ENCODE assay signal across 8 cellular contexts in the genomic region with DNA sequence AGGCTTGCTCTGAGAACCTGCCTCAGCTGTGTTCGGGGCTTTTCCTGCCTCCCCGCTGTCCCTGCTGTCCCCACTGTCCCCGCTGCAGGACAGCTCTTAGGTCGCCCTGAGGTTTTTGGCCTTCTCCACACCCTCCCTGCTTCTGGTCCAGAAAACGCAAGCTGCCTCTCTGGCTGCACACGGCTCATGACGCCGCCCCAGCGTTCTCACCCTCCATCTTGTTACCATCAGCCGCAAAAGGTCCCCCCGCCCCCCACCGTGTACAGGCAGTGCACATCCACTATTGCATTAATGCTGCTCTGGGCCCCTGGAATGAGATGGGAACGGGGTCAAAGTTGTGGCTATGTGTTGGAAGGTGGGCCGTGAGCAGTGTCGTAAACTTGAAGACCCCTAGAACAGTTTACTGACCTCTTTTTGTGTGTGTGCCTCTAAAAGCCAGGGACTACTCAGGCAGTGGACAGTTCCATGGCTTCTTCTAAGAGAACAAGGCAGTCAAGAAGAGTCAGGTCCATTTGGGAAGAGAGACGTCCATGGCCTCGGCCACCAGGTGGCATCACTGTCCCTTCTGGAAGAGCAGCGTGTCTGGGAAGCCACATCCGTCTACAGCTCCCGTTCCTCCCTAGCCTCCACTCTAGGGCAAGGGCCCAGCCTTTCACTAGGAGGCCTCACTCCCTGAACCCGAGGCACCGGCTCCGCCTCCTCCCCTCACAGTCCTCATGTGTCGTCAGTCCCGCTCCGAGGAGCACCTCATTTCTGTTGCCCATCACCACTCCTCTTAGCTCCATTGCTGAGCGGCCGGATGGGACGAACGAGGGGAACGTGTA. TPM values are rescaled to one million over a fixed set of nuclear protein-coding genes. Genes with fewer than 3 reads are reported as not detected.
DNase-seq lines count a peak whose midpoint lies in the region; ATAC-seq and TF ChIP-seq lines count a peak whose summit lies in the region.

No MANE protein-coding gene starts in this region.

- H3K27me3 ChIP-seq in CD4-positive, alpha-beta memory T cell (ENCODE audit: insufficient read depth, low read length) = no peaks in the 10 kb centered on the region
- no peaks in the 10 kb centered on the region for H3K27me3 ChIP-seq in H7 (ENCODE audit: control insufficient read depth, insufficient read depth, low read length)

- H3K9me3 ChIP-seq in CD4-positive, alpha-beta memory T cell (ENCODE audit: control insufficient read depth in 1 of 2, low read length in 2 of 2) = no peaks in the 10 kb centered on the region

- H3K36me3 ChIP-seq in CD4-positive, alpha-beta memory T cell (ENCODE audit: insufficient read depth, low read length) = no peaks in the 10 kb centered on the region
- H3K36me3 ChIP-seq in H7 (replicated peaks; ENCODE audit: control insufficient read depth, insufficient read depth, low read length) = no peaks in the 10 kb centered on the region

- intact Hi-C loops in CD4-positive, alpha-beta memory T cell (cut with micrococcal nuclease) = loop anchor here (1.0 kb wide), 2 partner anchors 136 to 495 kb away; no protein-coding TSS in a partner anchor

- H3K27ac ChIP-seq in CD4-positive, alpha-beta memory T cell (ENCODE audit: low read depth, low read length) = no peak overlapping the region
- H3K27ac ChIP-seq in VCaP = peak overlapping the region; percentile 24; the same call in 1 of the 2 replicates

- H3K27ac Mint-ChIP-seq in CD4-positive, alpha-beta memory T cell = no peak overlapping the region

- no peak for ATAC-seq in GM21515 (IDR thresholded peaks at IDR 0.05; ENCODE audit: unreplicated experiment)

- no peak overlapping the region for H3K4me3 ChIP-seq in CD4-positive, alpha-beta memory T cell (ENCODE audit: low read length in 2 of 2)
- no peak overlapping the region for H3K4me3 ChIP-seq in H7 (ENCODE audit: insufficient read depth, low read depth, low read length)

- peak overlapping the region in 1 of 8 donors; percentile 65 for H3K4me3 Mint-ChIP-seq in CD4-positive, alpha-beta memory T cell

- H3K9me3 Mint-ChIP-seq in CD4-positive, alpha-beta memory T cell = no peaks in the 10 kb centered on the region

- TF ChIP-seq CTCF in VCaP (conservative IDR thresholded peaks at IDR 0.05) = peak; percentile 94

- POLR2A ChIA-PET in CD4-positive, alpha-beta memory T cell (lab: Charles Lee; ENCODE audit: partially characterized antibody) = no interaction called here

- H3K36me3 Mint-ChIP-seq in CD4-positive, alpha-beta memory T cell = no peaks in the 10 kb centered on the region

- CTCF ChIA-PET in CD4-positive, alpha-beta memory T cell (lab: Charles Lee; ENCODE audit: partially characterized antibody) = interaction anchor here (0.6 to 1.9 kb wide), 8 partner anchors 42 to 496 kb away, joined by 3 to 7 read pairs (median 3); no protein-coding TSS in a partner anchor

- peaks cover 1 to 5% of the 10 kb centered on the region in 2 donors for H3K27me3 Mint-ChIP-seq in CD4-positive, alpha-beta memory T cell

- peaks cover 4% of the 10 kb centered on the region for H3K4me1 ChIP-seq in CD4-positive, alpha-beta memory T cell (ENCODE audit: insufficient read depth, low read length)

- DNase-seq in CD4-positive, alpha-beta memory T cell = peak; percentile 49 to 60 (median 54)
- peak; percentile 96 for DNase-seq in H7
- peak; percentile 91 for DNase-seq in NCI-H2196 treated with DMSO at 0.1 percent for 48 hours (lab: John Stamatoyannopoulos, UW; ENCODE audit: unreplicated experiment)
- peak; percentile 73 to 91 for DNase-seq in T47D (ENCODE audit: low read depth in 1 of 2, low spot score in 1 of 2)
- peak; percentile 87 for DNase-seq in iris pigment epithelial cell (ENCODE audit: low read depth)
- peak; percentile 61 to 73 (median 67) for DNase-seq in stimulated activated CD4-positive, alpha-beta T cell treated with anti-CD3 and anti-CD28 coated beads, Interleukin-12 subunit alpha, Interleukin-12 subunit beta, amount 100 ng/mL, for 48 hours (ENCODE audit: low read depth in 2 of 3, low spot score in 1 of 3)

- in situ Hi-C loops in T47D (cut with HindIII; ENCODE audit: low pct_unique_long_range_greater_than_20kb, low sequenced_read_pairs) = no loop called here

- peaks cover 0 to 7% (median 3%) of the 10 kb centered on the region in 4 donors for H3K4me1 Mint-ChIP-seq in CD4-positive, alpha-beta memory T cell

RNA-seq across cellular contexts. Expression of a gene that starts 38.5 kb away (rescaled TPM):
- 100 to 1,000 TPM; 140 to 156 TPM for total RNA-seq in CD4-positive, alpha-beta memory T cell
- polyA plus RNA-seq in CD4-positive, alpha-beta memory T cell = 100 to 1,000 TPM; 131 to 146 TPM
- total RNA-seq in H7 (2014; rRNA removed; shearing (Covaris generic)) = 80.5 and 108 TPM in 2 replicates
